ENCODE assay signal across 8 cellular contexts in genomic region chr19:16376649-16377048, GRCh38. TPM values are rescaled to one million over a fixed set of nuclear protein-coding genes. Genes with fewer than 3 reads are reported as not detected.
A peak's percentile ranks its signal among the peaks of the same experiment; 100 is the strongest.
DNase-seq lines count a peak whose midpoint lies in the region; ATAC-seq and TF ChIP-seq lines count a peak whose summit lies in the region.

No MANE protein-coding gene starts in this region.

- H3K4me3 ChIP-seq in Loucy (ENCODE audit: low read length, poor library complexity, severe bottlenecking) (no peak overlapping the region), parathyroid adenoma (ENCODE audit: low read depth, low read length) (no peak overlapping the region)

- no peaks in the 10 kb centered on the region for H3K27me3 Mint-ChIP-seq in chondrocyte (ENCODE audit: low read depth)
- H3K27me3 Mint-ChIP-seq in activated T-helper 17 cell treated with anti-CD3 and anti-CD28 coated beads, Interleukin-2, amount 50 U/mL, for 72 hours, result no peaks in the 10 kb centered on the region

- ATAC-seq in activated T-helper 17 cell treated with anti-CD3 and anti-CD28 coated beads, Interleukin-2, amount 50 U/mL, for 72 hours (replicated peaks), result no peak
- ATAC-seq in GM18511 (IDR thresholded peaks at IDR 0.05; ENCODE audit: unreplicated experiment), result no peak

- H3K4me1 Mint-ChIP-seq in chondrocyte (ENCODE audit: low read depth), result peaks cover 4% of the 10 kb centered on the region
- H3K4me1 Mint-ChIP-seq in activated T-helper 17 cell treated with anti-CD3 and anti-CD28 coated beads, Interleukin-2, amount 50 U/mL, for 72 hours, result peaks cover 48% of the 10 kb centered on the region

- DNase-seq in GM10248 (ENCODE audit: extremely low spot score), result no peak
- no peak for DNase-seq in chondrocyte (ENCODE audit: low spot score)
- no peak for DNase-seq in NCI-H1436 treated with DMSO at 0.1 percent for 48 hours (lab: John Stamatoyannopoulos, UW)
- DNase-seq in C1 segment of cervical spinal cord (lab: John Stamatoyannopoulos, UW), result no peak

- H3K4me2 ChIP-seq in Loucy (ENCODE audit: low read depth, low read length, poor library complexity, severe bottlenecking), result no peak overlapping the region
- no peak overlapping the region for H3K4me2 ChIP-seq in parathyroid adenoma (ENCODE audit: low read length)

- no peaks in the 10 kb centered on the region for H3K9me2 ChIP-seq in Loucy (replicated peaks; ENCODE audit: low read depth, low read length)

- H3K27me3 ChIP-seq in Loucy (ENCODE audit: insufficient read depth, low read length, poor library complexity, severe bottlenecking) (no peaks in the 10 kb centered on the region), parathyroid adenoma (ENCODE audit: control insufficient read depth, insufficient read depth, low read length) (no peaks in the 10 kb centered on the region)

- no peaks in the 10 kb centered on the region for H3K79me2 ChIP-seq in Loucy (ENCODE audit: insufficient read depth, low read length)
- peaks cover 12% of the 10 kb centered on the region for H3K79me2 ChIP-seq in parathyroid adenoma

- H3K4me1 ChIP-seq in Loucy (ENCODE audit: insufficient read depth, low read length, poor library complexity, severe bottlenecking) (peaks cover 25% of the 10 kb centered on the region), parathyroid adenoma (peaks cover 4% of the 10 kb centered on the region)

- POLR2A ChIA-PET in GM10248 (lab: Yijun Ruan, JAX), result no interaction called here

- H3K9ac ChIP-seq in Loucy (ENCODE audit: low read depth, low read length, poor library complexity, severe bottlenecking) (no peak overlapping the region), parathyroid adenoma (no peak overlapping the region)

- H3K36me3 Mint-ChIP-seq in chondrocyte (ENCODE audit: low read depth), result peaks cover 15% of the 10 kb centered on the region
- H3K36me3 Mint-ChIP-seq in activated T-helper 17 cell treated with anti-CD3 and anti-CD28 coated beads, Interleukin-2, amount 50 U/mL, for 72 hours (ENCODE audit: low read depth), result peaks cover 25% of the 10 kb centered on the region

- CTCF ChIA-PET in GM10248 (lab: Yijun Ruan, JAX), result interaction anchor here (0.6 to 2.9 kb wide), 7 partner anchors 10 to 747 kb away, joined by 3 to 12 read pairs (median 3); no protein-coding TSS in a partner anchor

- H3K36me3 ChIP-seq in Loucy (ENCODE audit: insufficient read depth, low read length) (peaks cover 23% of the 10 kb centered on the region; the same call in 1 of the 2 replicates), parathyroid adenoma (ENCODE audit: control insufficient read depth, insufficient read depth, low read length) (no peaks in the 10 kb centered on the region)

- H3K27ac ChIP-seq in parathyroid adenoma, result no peak overlapping the region

- H3K4me3 Mint-ChIP-seq in chondrocyte (ENCODE audit: unreplicated experiment), result no peak overlapping the region
- no peak overlapping the region for H3K4me3 Mint-ChIP-seq in activated T-helper 17 cell treated with anti-CD3 and anti-CD28 coated beads, Interleukin-2, amount 50 U/mL, for 72 hours

- H4K20me1 ChIP-seq in Loucy (ENCODE audit: insufficient read depth, low read length, poor library complexity, severe bottlenecking), result no peaks in the 10 kb centered on the region

- peak; percentile 33 for TF ChIP-seq CTCF in GM10248 (IDR thresholded peaks at IDR 0.05; ENCODE audit: control extremely low read depth, extremely low read depth, low read depth, missing control alignments)
- TF ChIP-seq CTCF in Loucy (conservative IDR thresholded peaks at IDR 0.05; ENCODE audit: low read length), result peak; percentile 63
- peak; percentile 62 for TF ChIP-seq CTCF in chondrocyte (IDR thresholded peaks at IDR 0.05)
- TF ChIP-seq CTCF in parathyroid adenoma (IDR thresholded peaks at IDR 0.05), result peak; percentile 9

- H3F3A ChIP-seq in Loucy (ENCODE audit: low read depth), result no peaks in the 10 kb centered on the region

- H2AFZ ChIP-seq in Loucy (ENCODE audit: low read length), result no peak overlapping the region
- no peak overlapping the region for H2AFZ ChIP-seq in parathyroid adenoma

- no peaks in the 10 kb centered on the region for H3K9me3 Mint-ChIP-seq in chondrocyte (ENCODE audit: low read depth)
- no peaks in the 10 kb centered on the region for H3K9me3 Mint-ChIP-seq in activated T-helper 17 cell treated with anti-CD3 and anti-CD28 coated beads, Interleukin-2, amount 50 U/mL, for 72 hours

- no peak overlapping the region for H3K27ac Mint-ChIP-seq in chondrocyte (ENCODE audit: unreplicated experiment)
- H3K27ac Mint-ChIP-seq in activated T-helper 17 cell treated with anti-CD3 and anti-CD28 coated beads, Interleukin-2, amount 50 U/mL, for 72 hours, result no peak overlapping the region

- H3K9me3 ChIP-seq in Loucy (ENCODE audit: insufficient read depth, low read depth, low read length) (no peaks in the 10 kb centered on the region), parathyroid adenoma (ENCODE audit: control insufficient read depth, low read length) (no peaks in the 10 kb centered on the region)

RNA-seq across cellular contexts. Expression of gene KLF2, which starts 52.0 kb away (rescaled TPM):
- 44.7 to 50.9 TPM (median 49.4 TPM) in 3 replicates for total RNA-seq in chondrocyte
- 1 to 10 TPM; 1.9 to 9.9 TPM for total RNA-seq in activated T-helper 17 cell treated with anti-CD3 and anti-CD28 coated beads, Interleukin-2, amount 50 U/mL, for 72 hours

Comparison
In these comparisons a context has a peak if more than half of its experiments do, and no peak if none do; other contexts are left out.
1. CTCF ChIP-seq: peak in every context shown above with its lines; median percentile 63 in Loucy; 62 in chondrocyte; 33 in GM10248; 9 in parathyroid adenoma.